Comparison of ENCODE assay signal across 8 cellular contexts in the genomic region with DNA sequence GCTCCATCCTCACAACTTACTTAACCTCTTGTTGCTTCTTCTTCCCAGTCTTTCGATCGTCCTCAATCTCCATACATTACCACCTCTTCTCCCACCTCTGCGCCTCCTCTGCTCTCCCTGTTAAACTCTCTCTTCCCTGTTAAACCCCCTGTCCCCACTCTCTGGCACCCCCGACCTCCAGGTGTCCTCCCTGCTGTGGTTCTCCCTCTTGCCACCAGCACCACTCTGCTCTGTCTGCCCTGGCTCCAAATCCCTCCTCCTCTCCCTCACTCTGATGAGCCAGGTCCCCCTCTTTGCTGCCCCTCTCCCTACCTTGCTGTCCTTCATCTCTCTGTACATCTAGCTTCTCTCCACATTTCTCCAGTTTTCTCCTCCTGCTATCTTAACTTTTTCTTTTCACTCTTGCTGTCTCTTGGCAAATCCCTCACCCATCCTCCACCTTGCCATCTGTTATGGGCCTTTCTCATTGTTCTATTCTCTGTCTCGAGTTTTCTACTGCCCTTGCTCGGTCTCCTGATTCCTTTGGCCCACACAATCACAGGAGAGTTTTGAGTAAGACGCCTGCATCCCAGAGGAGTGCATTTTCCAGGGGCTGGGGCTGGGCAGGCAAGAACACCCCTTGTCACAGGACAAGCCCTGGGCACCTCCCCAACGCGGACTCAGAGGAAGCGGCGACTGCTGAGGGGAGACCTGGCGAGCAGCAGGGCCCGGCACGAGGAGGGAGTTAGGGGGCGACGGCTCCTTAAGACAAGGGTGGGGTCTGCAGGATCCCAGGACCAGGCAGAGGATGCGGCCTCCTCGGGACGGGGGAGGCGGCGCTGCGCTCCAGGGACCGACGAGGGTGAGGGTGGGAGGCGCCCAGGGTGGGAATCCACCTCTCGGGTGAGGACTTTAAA. TPM values are rescaled to one million over a fixed set of nuclear protein-coding genes. Genes with fewer than 3 reads are reported as not detected.
DNase-seq lines count a peak whose midpoint lies in the region; ATAC-seq, FAIRE-seq and TF ChIP-seq lines count a peak whose summit lies in the region.

No MANE protein-coding gene starts in this region.

- POLR2A ChIA-PET in A673 (lab: Charles Lee; ENCODE audit: low non-redundant PET), result no interaction called here
- POLR2A ChIA-PET in H1 (lab: Charles Lee; ENCODE audit: partially characterized antibody), result no interaction called here

- no peak overlapping the region for H3K14ac ChIP-seq in H1 (ENCODE audit: insufficient read length)

- H2BK20ac ChIP-seq in H1 (ENCODE audit: low read length), result no peak overlapping the region

- peak overlapping the region; percentile 75; the same call in 1 of the 2 replicates for H2AK5ac ChIP-seq in H1 (ENCODE audit: low read depth, low read length)

- no peaks in the 10 kb centered on the region for H3K79me1 ChIP-seq in H1 (ENCODE audit: low read depth, low read length)

- H2AFZ ChIP-seq in H1 (ENCODE audit: low read length), result no peak overlapping the region

- WGBS in H1 (ENCODE audit: extremely low coverage in 1 of 2, insufficient coverage in 1 of 2, insufficient read length in 1 of 2, insufficient replicate concordance in 2 of 2, low coverage in 1 of 2, low lambda C conversion rate in 2 of 2, missing lambda C conversion rate in 1 of 2), 2 experiments, result 22 to 100% methylated on average over 3 to 26 of the region's 26 CpGs

- peak overlapping the region; percentile 4; the same call in 1 of the 2 replicates for H3K18ac ChIP-seq in H1 (ENCODE audit: extremely low read depth, low read length)

- no peak for TF ChIP-seq POLR2A in H1 (IDR thresholded peaks at IDR 0.05; ENCODE audit: control extremely low read depth in 1 of 2, low read depth in 2 of 2, low read length in 2 of 2)

- H3K36me3 ChIP-seq in A673 (ENCODE audit: insufficient read depth, low read length, poor library complexity, severe bottlenecking) (no peaks in the 10 kb centered on the region), H1 (ENCODE audit: control insufficient read depth in 2 of 4, insufficient read depth in 4 of 4, low read length in 3 of 4) (no peaks in the 10 kb centered on the region), mucosa of descending colon (ENCODE audit: low read depth) (no peaks in the 10 kb centered on the region)

- H3K27me3 ChIP-seq in A673 (replicated peaks; ENCODE audit: insufficient read depth, low read depth, low read length, poor library complexity) (no peaks in the 10 kb centered on the region), H1 (replicated peaks in 1 of 4; ENCODE audit: control insufficient read depth in 3 of 4, extremely low read depth in 1 of 4, insufficient read depth in 3 of 4, low read length in 3 of 4) (peaks cover 3 to 16% (median 14%) of the 10 kb centered on the region in 4 experiments)

- H3K9me3 ChIP-seq in A673 (ENCODE audit: low read depth, low read length, poor library complexity, severe bottlenecking) (peaks cover 11% of the 10 kb centered on the region), H1 (ENCODE audit: insufficient read depth in 2 of 2, low read depth in 1 of 2, low read length in 1 of 2) (no peaks in the 10 kb centered on the region; a peak in 1 of 4 replicates), mucosa of descending colon (peaks cover 11% of the 10 kb centered on the region)

- CTCF ChIA-PET in A673 (lab: Charles Lee), result no interaction called here
- CTCF ChIA-PET in H1 (lab: Charles Lee; ENCODE audit: partially characterized antibody), result no interaction called here

- no peaks in the 10 kb centered on the region for H4K20me1 ChIP-seq in H1 (replicated peaks in 1 of 2; ENCODE audit: control insufficient read depth in 1 of 2, insufficient read depth in 2 of 2, low read length in 2 of 2)

- no peak overlapping the region for H3K23ac ChIP-seq in H1 (ENCODE audit: insufficient read length)

- no peak for DNase-seq in A673 (ENCODE audit: low spot score)
- DNase-seq in NCI-H69 (lab: John Stamatoyannopoulos, UW), result peak; percentile 33
- peak in 1 of 2 experiments; percentile 57 for DNase-seq in H1 (ENCODE audit: low read depth in 1 of 2, low spot score in 2 of 2)
- DNase-seq in mucosa of descending colon, result peak; percentile 34 to 54 (median 54)
- no peak for DNase-seq in left lobe of liver (ENCODE audit: low spot score)
- no peak for DNase-seq in AML-193 (lab: John Stamatoyannopoulos, UW)

- ATAC-seq in mucosa of descending colon (peak; percentile 18), HG02840 (IDR thresholded peaks at IDR 0.05; ENCODE audit: low FRiP score, unreplicated experiment) (no peak), left lobe of liver (no peak), GM19351 (IDR thresholded peaks at IDR 0.05; ENCODE audit: unreplicated experiment) (no peak)

- TF ChIP-seq CTCF in A673 (conservative IDR thresholded peaks at IDR 0.05; ENCODE audit: low read depth, low read length) (no peak), H1 (IDR thresholded peaks at IDR 0.05; ENCODE audit: control extremely low read depth in 1 of 3, insufficient read depth in 1 of 3, low read depth in 1 of 3, low read length in 3 of 3) (no peak), mucosa of descending colon (IDR thresholded peaks at IDR 0.05) (no peak)

- no peaks in the 10 kb centered on the region for H3K4me1 ChIP-seq in A673 (ENCODE audit: insufficient read depth, low read length, poor library complexity, severe bottlenecking)
- peaks cover 0 to 7% (median 2%) of the 10 kb centered on the region in 4 experiments; a peak in 2 of 7 replicates for H3K4me1 ChIP-seq in H1 (replicated peaks in 1 of 4; ENCODE audit: control insufficient read depth in 3 of 4, insufficient read depth in 4 of 4, low read length in 3 of 4)
- H3K4me1 ChIP-seq in mucosa of descending colon (ENCODE audit: low read depth), result peaks cover 4% of the 10 kb centered on the region

- no TSS peak for BruUV-seq in A673 (replicated peaks; lab: Mats Ljungman, UMichigan)

- no peak overlapping the region for H2BK120ac ChIP-seq in H1 (replicated peaks; ENCODE audit: low read depth, low read length)

- no peak for TF ChIP-seq RAD21 in H1 (IDR thresholded peaks at IDR 0.05 in 1 of 2, conservative IDR thresholded peaks at IDR 0.05 in 1 of 2; ENCODE audit: low read depth in 2 of 2, low read length in 2 of 2)

- H3K4me3 ChIP-seq in A673 (ENCODE audit: low read depth, low read length, poor library complexity, severe bottlenecking), result peak overlapping the region; percentile 37
- H3K4me3 ChIP-seq in H1 (ENCODE audit: extremely low read depth in 1 of 4, insufficient read depth in 2 of 4, low read depth in 3 of 4, low read length in 4 of 4), result peak overlapping the region; percentile 40 to 62 (median 51)
- H3K4me3 ChIP-seq in mucosa of descending colon, result peak overlapping the region; percentile 15

- H3K4me2 ChIP-seq in H1 (ENCODE audit: insufficient read depth in 1 of 2, low read depth in 2 of 2, low read length in 2 of 2), result peak overlapping the region; percentile 66 to 81

- intact Hi-C loops in A673 (cut with micrococcal nuclease; ENCODE audit: unreplicated experiment) (no loop called here), mucosa of descending colon (cut with DNase I, micrococcal nuclease) (no loop called here)

- H4K8ac ChIP-seq in H1 (ENCODE audit: extremely low read depth, insufficient read depth, low read length), result peak overlapping the region; percentile 64; the same call in 1 of the 2 replicates

- H2BK15ac ChIP-seq in H1 (ENCODE audit: low read length), result 0 out of 2 replicates have a peak overlapping the region, but pooled peaks have one; percentile 29

- no peak overlapping the region for H2BK5ac ChIP-seq in H1 (ENCODE audit: low read depth, low read length)

- no peak for FAIRE-seq in H1 (lab: Jason Lieb, UNC)

- no peak overlapping the region for H3K27ac ChIP-seq in A673 (ENCODE audit: low read depth, low read length, poor library complexity, severe bottlenecking)
- no peak overlapping the region for H3K27ac ChIP-seq in H1 (ENCODE audit: low read depth, low read length)

- no peak overlapping the region for H4K91ac ChIP-seq in H1 (replicated peaks; ENCODE audit: insufficient read length, low read length)

- TF ChIP-seq EP300 in H1 (IDR thresholded peaks at IDR 0.05; ENCODE audit: borderline replicate concordance in 1 of 2, low read depth in 2 of 2, low read length in 2 of 2), result no peak

- no peak overlapping the region for H3K9ac ChIP-seq in H1 (replicated peaks in 1 of 4; ENCODE audit: extremely low read depth in 1 of 4, low read depth in 3 of 4, low read length in 3 of 4)

- H3K4ac ChIP-seq in H1 (replicated peaks; ENCODE audit: insufficient read length, low read depth, low read length), result no peak overlapping the region

- peaks cover 9% of the 10 kb centered on the region for H3K23me2 ChIP-seq in H1 (ENCODE audit: low read depth, low read length)

- no peaks in the 10 kb centered on the region for H3K79me2 ChIP-seq in H1 (ENCODE audit: control insufficient read depth in 1 of 2, insufficient read depth in 2 of 2, low read length in 2 of 2)

- no peak overlapping the region for H2BK12ac ChIP-seq in H1 (ENCODE audit: low read depth, low read length)

- H4K5ac ChIP-seq in H1 (ENCODE audit: insufficient read length, low read depth, low read length), result no peak overlapping the region

- no peak overlapping the region for H3K56ac ChIP-seq in H1 (replicated peaks; ENCODE audit: insufficient read length, low read depth, low read length)

RNA-seq across cellular contexts. Expression of gene ERVV-1, which starts 21.4 kb away (rescaled TPM):
- total RNA-seq in A673 (2021), result not detected in 2 replicates
- not detected in 2 replicates for total RNA-seq in H1 (2021; fragmentation: NEBNext Ultra II Directional; extraction: Animal tissue kit (Norgen Biotek cat#: 25700))
- not detected in 2 replicates for polyA plus RNA-seq in H1 (2011; rRNA removed)
- polyA plus RNA-seq in H1 (2011; cell fraction: cytosol; rRNA removed), result not detected
- not detected for polyA plus RNA-seq in H1 (2011; cell fraction: nucleus; rRNA removed)
- polyA plus RNA-seq in H1 (2012, experiment 1 of 2), result not detected in 4 replicates
- not detected for polyA plus RNA-seq in H1 (2012, experiment 2 of 2)
- polyA plus RNA-seq in H1 (2013, experiment 1 of 2), result 0.02 TPM
- not detected for polyA plus RNA-seq in H1 (2013, experiment 2 of 2)
- not detected in 2 replicates for polyA minus RNA-seq in H1 (2011; rRNA and poly(A)+ RNA removed)
- not detected for polyA minus RNA-seq in H1 (2011; cell fraction: cytosol; rRNA and poly(A)+ RNA removed)
- polyA minus RNA-seq in H1 (2011; cell fraction: nucleus; rRNA and poly(A)+ RNA removed), result not detected
- total RNA-seq in mucosa of descending colon, result not detected
- total RNA-seq in left lobe of liver, result not detected

RNA-seq across cellular contexts. Expression of gene ZNF816, which starts 29.7 kb away (rescaled TPM):
- 6.4 and 6.6 TPM in 2 replicates for total RNA-seq in A673 (2021)
- 12.2 and 13.2 TPM in 2 replicates for total RNA-seq in H1 (2021; fragmentation: NEBNext Ultra II Directional; extraction: Animal tissue kit (Norgen Biotek cat#: 25700))
- polyA plus RNA-seq in H1 (2011; rRNA removed), result 2.4 and 2.7 TPM in 2 replicates
- 4.5 TPM for polyA plus RNA-seq in H1 (2011; cell fraction: cytosol; rRNA removed)
- polyA plus RNA-seq in H1 (2011; cell fraction: nucleus; rRNA removed), result 2.7 TPM
- 4.8 to 10.1 TPM (median 5.3 TPM) in 4 replicates for polyA plus RNA-seq in H1 (2012, experiment 1 of 2)
- polyA plus RNA-seq in H1 (2012, experiment 2 of 2), result 1.4 TPM
- polyA plus RNA-seq in H1 (2013, experiment 1 of 2), result 7.3 TPM
- 6.4 TPM for polyA plus RNA-seq in H1 (2013, experiment 2 of 2)
- 12.2 and 21.9 TPM in 2 replicates for polyA minus RNA-seq in H1 (2011; rRNA and poly(A)+ RNA removed)
- polyA minus RNA-seq in H1 (2011; cell fraction: cytosol; rRNA and poly(A)+ RNA removed), result 12.7 TPM
- 19.6 TPM for polyA minus RNA-seq in H1 (2011; cell fraction: nucleus; rRNA and poly(A)+ RNA removed)
- total RNA-seq in mucosa of descending colon, result 10 to 100 TPM; 14.8 to 16.0 (median 15.1) TPM
- 0.75 TPM for total RNA-seq in left lobe of liver

RNA-seq across cellular contexts. Expression of gene ERVV-2, which starts 52.2 kb away (rescaled TPM):
- not detected in 2 replicates for total RNA-seq in A673 (2021)
- not detected in 2 replicates for total RNA-seq in H1 (2021; fragmentation: NEBNext Ultra II Directional; extraction: Animal tissue kit (Norgen Biotek cat#: 25700))
- 0.03 TPM in 1 of 2 replicates, not detected in the other for polyA plus RNA-seq in H1 (2011; rRNA removed)
- 0.04 TPM for polyA plus RNA-seq in H1 (2011; cell fraction: cytosol; rRNA removed)
- not detected for polyA plus RNA-seq in H1 (2011; cell fraction: nucleus; rRNA removed)
- polyA plus RNA-seq in H1 (2012, experiment 1 of 2), result not detected in 4 replicates
- not detected for polyA plus RNA-seq in H1 (2012, experiment 2 of 2)
- polyA plus RNA-seq in H1 (2013, experiment 1 of 2), result 0.08 TPM
- polyA plus RNA-seq in H1 (2013, experiment 2 of 2), result 0.07 TPM
- polyA minus RNA-seq in H1 (2011; rRNA and poly(A)+ RNA removed), result not detected in 2 replicates
- polyA minus RNA-seq in H1 (2011; cell fraction: cytosol; rRNA and poly(A)+ RNA removed), result not detected
- polyA minus RNA-seq in H1 (2011; cell fraction: nucleus; rRNA and poly(A)+ RNA removed), result not detected
- total RNA-seq in mucosa of descending colon, result not detected
- total RNA-seq in left lobe of liver, result not detected

Comparison
In these comparisons a context has a peak if more than half of its experiments do, and no peak if none do; other contexts are left out.
1. DNase-seq: peak in NCI-H69 (single experiment) and mucosa of descending colon (3 of 3); none in A673 (single experiment), left lobe of liver (single experiment) and AML-193 (0 of 2).
2. Peak in every context shown above with its lines, with median percentiles within 50 percentile points of each other: H3K4me3 ChIP-seq.